Comparison of ENCODE assay signal across 8 cellular contexts in the genomic region with DNA sequence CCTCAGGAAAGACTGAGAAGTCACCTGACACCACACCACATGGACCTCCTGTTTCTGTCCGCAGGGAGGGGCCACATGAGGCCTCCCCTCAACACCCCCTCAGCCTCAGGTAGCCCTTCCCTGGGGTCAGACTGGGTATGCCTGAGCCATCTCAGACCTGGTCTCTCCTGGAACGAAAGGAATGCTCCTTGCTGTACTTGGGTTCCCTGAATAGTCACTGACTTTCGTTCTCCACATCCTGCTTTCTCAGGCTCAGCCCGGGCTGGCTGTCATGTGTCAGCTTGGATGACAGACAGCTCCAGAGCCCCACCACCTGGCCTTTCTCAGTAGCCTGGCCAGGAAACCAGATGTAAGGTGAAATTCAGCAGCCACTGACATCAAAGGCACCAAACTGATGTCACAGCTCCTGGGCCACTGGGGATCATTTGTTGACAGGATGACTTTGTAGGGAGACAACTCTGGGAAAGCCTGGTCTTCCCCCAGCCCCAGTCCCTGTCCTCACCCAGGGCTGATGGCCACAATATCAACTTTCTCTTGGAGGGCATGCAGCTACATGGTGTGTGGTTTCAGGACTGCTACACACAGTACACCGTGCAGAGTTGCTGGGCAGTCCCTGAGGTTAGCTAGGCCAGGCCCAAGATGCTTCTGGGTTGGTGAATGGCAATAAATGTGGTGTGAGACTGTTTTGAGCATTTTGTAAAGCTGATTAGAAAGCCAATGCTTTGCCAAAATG.
DNase-seq lines count a peak whose midpoint lies in the region; ATAC-seq and TF ChIP-seq lines count a peak whose summit lies in the region.

No MANE protein-coding gene starts in this region.

- ATAC-seq in GM18508 (IDR thresholded peaks at IDR 0.05; ENCODE audit: insufficient read depth, unreplicated experiment), result peak; percentile 52
- peak; percentile 34 to 85 (median 56) for ATAC-seq in psoas muscle
- ATAC-seq in GM19452 (IDR thresholded peaks at IDR 0.05; ENCODE audit: unreplicated experiment), result no peak
- ATAC-seq in GM21360 (IDR thresholded peaks at IDR 0.05; ENCODE audit: unreplicated experiment), result no peak

- H3K27me3 ChIP-seq in A673 (replicated peaks; ENCODE audit: insufficient read depth, low read depth, low read length, poor library complexity) (peaks cover 3% of the 10 kb centered on the region), colonic mucosa (no peaks in the 10 kb centered on the region), psoas muscle (ENCODE audit: insufficient read depth in 3 of 3, low read length in 2 of 3) (no peaks in the 10 kb centered on the region)

- 0 out of 2 replicates have a peak, but pooled peaks have one; percentile 12 for TF ChIP-seq CTCF in A673 (conservative IDR thresholded peaks at IDR 0.05; ENCODE audit: low read depth, low read length)
- TF ChIP-seq CTCF in colonic mucosa (IDR thresholded peaks at IDR 0.05), result peak; percentile 31
- no peak for TF ChIP-seq CTCF in psoas muscle (IDR thresholded peaks at IDR 0.05)

- POLR2A ChIA-PET in A673 (lab: Charles Lee; ENCODE audit: low non-redundant PET), result no interaction called here

- no peak overlapping the region for H3K9ac ChIP-seq in colonic mucosa (ENCODE audit: low read depth in 2 of 2, low read length in 2 of 2)

- peak; percentile 3 for DNase-seq in A673 (ENCODE audit: low spot score)
- peak; percentile 34 for DNase-seq in LoVo (ENCODE audit: low spot score)
- peak; percentile 76 for DNase-seq in colonic mucosa
- DNase-seq in psoas muscle, result no peak
- no peak for DNase-seq in GM03348 (ENCODE audit: low spot score)

- H3K9me3 ChIP-seq in A673 (ENCODE audit: low read depth, low read length, poor library complexity, severe bottlenecking), result no peaks in the 10 kb centered on the region
- H3K9me3 ChIP-seq in colonic mucosa, result no peaks in the 10 kb centered on the region
- H3K9me3 ChIP-seq in psoas muscle, result no peaks in the 10 kb centered on the region

- H3K4me1 ChIP-seq in A673 (ENCODE audit: insufficient read depth, low read length, poor library complexity, severe bottlenecking) (no peaks in the 10 kb centered on the region), colonic mucosa (peaks cover 6% of the 10 kb centered on the region), psoas muscle (no peaks in the 10 kb centered on the region)

- no peak overlapping the region for H3K4me3 ChIP-seq in A673 (ENCODE audit: low read depth, low read length, poor library complexity, severe bottlenecking)
- no peak overlapping the region for H3K4me3 ChIP-seq in colonic mucosa
- no peak overlapping the region for H3K4me3 ChIP-seq in psoas muscle

- H3K36me3 ChIP-seq in A673 (ENCODE audit: insufficient read depth, low read length, poor library complexity, severe bottlenecking) (no peaks in the 10 kb centered on the region), colonic mucosa (no peaks in the 10 kb centered on the region), psoas muscle (ENCODE audit: insufficient read depth in 1 of 2, low read depth in 1 of 2) (no peaks in the 10 kb centered on the region)

- 23 to 34% (median 31%) methylated on average over 5 of the region's 5 CpGs for WGBS in psoas muscle, 3 donors

- CTCF ChIA-PET in A673 (lab: Charles Lee), result no interaction called here

- no peak overlapping the region for H3K27ac ChIP-seq in A673 (ENCODE audit: low read depth, low read length, poor library complexity, severe bottlenecking)
- no peak overlapping the region for H3K27ac ChIP-seq in colonic mucosa
- H3K27ac ChIP-seq in psoas muscle, result no peak overlapping the region

- intact Hi-C loops in A673 (cut with micrococcal nuclease; ENCODE audit: unreplicated experiment) (no loop called here), colonic mucosa (cut with DNase I) (loop anchor here (2.0 to 10.0 kb wide), 2 partner anchors 92 to 258 kb away; partner anchors contain the start of genes FOXL2 and FOXL2NB), psoas muscle (cut with DNase I) (no loop called here)

- BruUV-seq in A673 (replicated peaks; lab: Mats Ljungman, UMichigan), result no TSS peak

Comparison
In these comparisons a context has a peak if more than half of its experiments do, and no peak if none do; other contexts are left out.
1. DNase-seq: peak in A673 (single experiment), LoVo (single experiment) and colonic mucosa (single experiment); none in psoas muscle (0 of 2) and GM03348 (single experiment).
2. ATAC-seq: peak in GM18508 (single experiment) and psoas muscle (4 of 4); none in GM19452 (single experiment) and GM21360 (single experiment).